19 cellular contexts compared by ENCODE assay signal in genomic region chr14:76717508-76717907, GRCh38.
"Had no signal": no experiment of that assay in that cellular context is flagged by ENCODE, and none has a peak within 500 bp of the region (broad histone marks: within the 10 kb centered on the region; RNA-seq: fewer than 3 reads in every experiment).

No MANE protein-coding gene starts in this region.

- FAIRE-seq: pancreas had no signal

- H3K27ac ChIP-seq: lower lobe of right lung, neural progenitor cell, pancreas, skin epidermis had no signal

- H3K4me1 ChIP-seq: pancreas had no signal

- H3K27me3 ChIP-seq: gastrocnemius medialis, heart right ventricle, neural progenitor cell, pancreas had no signal

- DNase-seq: activated CD4-positive, alpha-beta T cell treated with anti-CD3 and anti-CD28 coated beads, Interleukin-2, amount 10 ng/mL, durations not matched to agents 24 days and 14 days; activated CD4-positive, CD25-positive, alpha-beta regulatory T cell; activated CD8-positive, alpha-beta T cell treated with anti-CD3 and anti-CD28 coated beads, Interleukin-2, amount 10 ng/mL, durations not matched to agents 7 days and 5 days; activated gamma-delta T cell treated with Interleukin-2 at 50 U/mL for 16 hours; activated naive CD8-positive, alpha-beta T cell treated with anti-CD3 and anti-CD28 coated beads, Interleukin-2, amount 10 ng/mL, durations not matched to agents 7 days and 5 days; cerebellar nuclear complex; dermis blood vessel endothelial cell; effector memory CD8-positive, alpha-beta T cell; gastrocnemius medialis; heart right ventricle; lower lobe of right lung; pancreas; retina; stimulated activated CD4-positive, alpha-beta T cell treated with anti-CD3 and anti-CD28 coated beads, Interleukin-4, amount 100 ng/mL, for 24 hours; stimulated activated naive CD4-positive, alpha-beta T cell; substantia nigra; trophoblast cell had no signal

- H3K9ac ChIP-seq: neural progenitor cell had no signal

- H3K4me3 ChIP-seq: gastrocnemius medialis, heart right ventricle, lower lobe of right lung, neural progenitor cell, pancreas, skin epidermis had no signal

- H2AFZ ChIP-seq: neural progenitor cell had no signal

- H3K9me3 ChIP-seq: gastrocnemius medialis, heart right ventricle, lower lobe of right lung, pancreas had no signal

- H3K4me2 ChIP-seq: neural progenitor cell had no signal

- H3K36me3 ChIP-seq: gastrocnemius medialis, heart right ventricle, lower lobe of right lung, neural progenitor cell, pancreas had no signal

- ATAC-seq: activated CD8-positive, alpha-beta T cell treated with anti-CD3 and anti-CD28 coated beads, Interleukin-2, amount 10 ng/mL, durations not matched to agents 7 days and 5 days; effector memory CD8-positive, alpha-beta T cell; gastrocnemius medialis; heart right ventricle; lower lobe of right lung; pancreas had no signal
